Comparison of ENCODE assay signal across 13 cellular contexts in the genomic region with DNA sequence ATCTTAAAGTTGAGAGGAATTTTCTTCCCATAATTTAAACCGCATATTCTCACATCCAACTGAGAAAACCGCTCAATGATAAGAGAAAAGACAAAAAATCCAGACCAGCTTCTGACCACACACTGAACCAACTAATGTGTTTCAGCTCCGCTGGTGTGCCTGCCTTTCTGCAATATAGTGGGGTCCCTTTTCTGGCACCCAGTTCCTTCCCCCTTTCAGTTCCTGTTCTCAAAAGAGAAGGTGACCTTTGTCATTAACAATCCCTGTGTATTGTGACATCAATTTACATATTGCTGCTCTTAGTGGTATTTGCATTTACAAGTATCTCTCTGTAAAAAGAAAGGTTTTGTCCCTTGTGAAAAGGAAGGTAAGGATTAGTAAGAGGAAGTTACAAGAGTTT. TPM values are rescaled to one million over a fixed set of nuclear protein-coding genes. Genes with fewer than 3 reads are reported as not detected.
DNase-seq lines count a peak whose midpoint lies in the region; ATAC-seq, FAIRE-seq and TF ChIP-seq lines count a peak whose summit lies in the region.
"Had no signal": no experiment of that assay in that cellular context is flagged by ENCODE, and none has a peak within 500 bp of the region (broad histone marks: within the 10 kb centered on the region; RNA-seq: fewer than 3 reads in every experiment).

No MANE protein-coding gene starts in this region.

- H3K27me3 ChIP-seq in Peyer's patch = no peaks in the 10 kb centered on the region
- H3K27me3 ChIP-seq: gastrocnemius medialis had no signal

- no peaks in the 10 kb centered on the region for H3K9me3 ChIP-seq in Peyer's patch
- H3K9me3 ChIP-seq: gastrocnemius medialis, mucosa of descending colon had no signal

- no peaks in the 10 kb centered on the region for H3K36me3 ChIP-seq in Peyer's patch
- H3K36me3 ChIP-seq: gastrocnemius medialis had no signal

- DNase-seq in GM12865 (ENCODE audit: low read depth) (peak; percentile 58), Peyer's patch (peak in 2 of 3 donors; percentile 44 to 46), H54 (ENCODE audit: insufficient read length, low spot score) (no peak), mesenteric fat pad (ENCODE audit: low spot score) (no peak), NCI-H1417 treated with DMSO at 0.1 percent for 48 hours (lab: John Stamatoyannopoulos, UW) (no peak), iPS-NIHi11 (ENCODE audit: low spot score) (no peak)
- DNase-seq: activated T-cell treated with anti-CD3 and anti-CD28 coated beads, Interleukin-2, amount 50 U/mL, for 4 hours; gastrocnemius medialis; stimulated activated naive CD8-positive, alpha-beta T cell treated with anti-CD3 and anti-CD28 coated beads, Interleukin-15, Interleukin-2, amounts not matched to agents 100 U/mL and 50 U/mL, for 24 hours had no signal

- TF ChIP-seq POLR2A in Peyer's patch (IDR thresholded peaks at IDR 0.05) (no peak), H54 (IDR thresholded peaks at IDR 0.05; ENCODE audit: low read depth, low read length) (no peak)

- ATAC-seq in GM19467 (IDR thresholded peaks at IDR 0.05; ENCODE audit: unreplicated experiment) (peak; percentile 98), HG03103 (IDR thresholded peaks at IDR 0.05; ENCODE audit: low read depth, unreplicated experiment) (peak; percentile 90)
- ATAC-seq: activated T-cell treated with anti-CD3 and anti-CD28 coated beads, Interleukin-2, amount 50 U/mL, for 4 hours; gastrocnemius medialis; mucosa of descending colon; stimulated activated naive CD8-positive, alpha-beta T cell treated with anti-CD3 and anti-CD28 coated beads, Interleukin-15, Interleukin-2, amounts not matched to agents 100 U/mL and 50 U/mL, for 24 hours had no signal

- TF ChIP-seq CTCF in GM12865 (IDR thresholded peaks at IDR 0.05; ENCODE audit: insufficient read depth, low read depth, low read length, missing control alignments) (no peak), Peyer's patch (IDR thresholded peaks at IDR 0.05) (no peak)

- H3K4me3 ChIP-seq in GM12865 (ENCODE audit: low read depth, low read length) (no peak overlapping the region), Peyer's patch (no peak overlapping the region)
- H3K4me3 ChIP-seq: gastrocnemius medialis, mucosa of descending colon had no signal

- no peak for FAIRE-seq in H54 (lab: Jason Lieb, UNC)

- H3K27ac ChIP-seq in Peyer's patch = no peak overlapping the region
- H3K27ac ChIP-seq: gastrocnemius medialis had no signal

- H3K4me1 ChIP-seq in Peyer's patch = no peaks in the 10 kb centered on the region
- H3K4me1 ChIP-seq: gastrocnemius medialis had no signal

RNA-seq across cellular contexts. Expression of gene PPP1R17, which starts 1.3 kb away (rescaled TPM):
- total RNA-seq in Peyer's patch (not detected), mesenteric fat pad (not detected)
- total RNA-seq: activated T-cell treated with anti-CD3 and anti-CD28 coated beads, Interleukin-2, amount 50 U/mL, for 4 hours; gastrocnemius medialis; mucosa of descending colon; T-helper 2 cell treated with Interferon-gamma antibody and Interleukin-4, amounts not matched to agents 100 ng/mL and 5 ng/mL, for 36 hours had no signal

Comparison
In these comparisons a context has a peak if more than half of its experiments do, and no peak if none do; other contexts are left out.
1. DNase-seq: peak in GM12865 (single experiment) and Peyer's patch (2 of 3); none in H54 (single experiment), mesenteric fat pad (single experiment), NCI-H1417 treated with DMSO at 0.1 percent for 48 hours (single experiment) and iPS-NIHi11 (single experiment).